In the genomic region with DNA sequence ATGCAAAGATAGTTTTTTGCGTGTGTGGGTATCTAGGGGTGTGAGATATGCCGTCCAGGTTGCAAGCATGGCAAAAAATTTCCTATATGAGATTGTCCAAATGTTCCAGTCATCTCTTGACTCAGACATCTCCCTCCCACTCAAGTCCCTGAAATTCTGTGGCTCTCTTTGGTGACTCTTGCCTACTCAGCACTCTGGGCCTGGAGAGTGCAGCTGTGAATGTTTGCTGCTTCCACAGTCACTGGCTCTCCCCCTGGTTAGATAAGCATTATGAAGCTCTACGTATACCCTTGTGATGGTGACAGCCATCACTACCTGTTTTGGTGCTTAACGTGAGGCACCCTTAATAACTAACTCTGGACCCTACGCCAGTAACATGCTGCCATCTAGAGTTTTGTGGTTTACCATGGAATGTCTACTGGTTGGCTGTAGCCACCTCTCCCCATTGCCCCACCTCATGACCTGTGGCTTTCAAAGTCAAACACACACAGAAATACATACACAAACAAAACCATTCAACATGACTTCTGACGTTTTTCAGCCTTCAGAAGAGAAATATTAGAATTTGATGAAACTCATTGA, we compare ENCODE assay signal across 8 cellular contexts.
A peak's percentile ranks its signal among the peaks of the same experiment; 100 is the strongest.
DNase-seq lines count a peak whose midpoint lies in the region; ATAC-seq and TF ChIP-seq lines count a peak whose summit lies in the region.

No MANE protein-coding gene starts in this region.

- H3K9ac ChIP-seq in MM.1S (ENCODE audit: low read length): no peak overlapping the region

- peak; percentile 53 to 82 for TF ChIP-seq CTCF in GM23338 (conservative IDR thresholded peaks at IDR 0.05; ENCODE audit: low read depth in 2 of 2)
- TF ChIP-seq CTCF in MM.1S (IDR thresholded peaks at IDR 0.05; ENCODE audit: low read length): peak; percentile 56

- peaks cover 11% of the 10 kb centered on the region for H3K9me3 Mint-ChIP-seq in GM23338
- H3K9me3 Mint-ChIP-seq in naive thymus-derived CD4-positive, alpha-beta T cell: peaks cover 0 to 6% (median 0%) of the 10 kb centered on the region in 11 donors

- H3K4me1 ChIP-seq in GM23338 (ENCODE audit: insufficient read depth) (no peaks in the 10 kb centered on the region), MM.1S (ENCODE audit: low read length) (peaks cover 11% of the 10 kb centered on the region)
- H3K4me1 ChIP-seq in naive thymus-derived CD4-positive, alpha-beta T cell (ENCODE audit: control insufficient read depth in 2 of 2, insufficient read depth in 2 of 2, low read length in 2 of 2): no peaks in the 10 kb centered on the region

- no peaks in the 10 kb centered on the region for H4K20me1 ChIP-seq in GM23338 (replicated peaks; ENCODE audit: insufficient read depth)
- H4K20me1 ChIP-seq in MM.1S (ENCODE audit: insufficient read depth, low read length): no peaks in the 10 kb centered on the region

- CTCF ChIA-PET in naive thymus-derived CD4-positive, alpha-beta T cell (lab: Charles Lee): no interaction called here

- no peaks in the 10 kb centered on the region for H3K9me3 ChIP-seq in MM.1S (replicated peaks; ENCODE audit: insufficient read depth, low read length)
- no peaks in the 10 kb centered on the region for H3K9me3 ChIP-seq in naive thymus-derived CD4-positive, alpha-beta T cell (ENCODE audit: control insufficient read depth in 2 of 3, low read length in 3 of 3)

- peaks cover 17% of the 10 kb centered on the region for H3K36me3 Mint-ChIP-seq in GM23338 (ENCODE audit: low read depth)
- H3K36me3 Mint-ChIP-seq in naive thymus-derived CD4-positive, alpha-beta T cell: peaks cover 0 to 4% (median 0%) of the 10 kb centered on the region in 5 donors

- H2AFZ ChIP-seq in GM23338 (no peak overlapping the region), MM.1S (ENCODE audit: low read length) (0 out of 2 replicates have a peak overlapping the region, but pooled peaks have one; percentile 5)

- H3K27ac ChIP-seq in GM23338 (ENCODE audit: low read depth) (no peak overlapping the region), MM.1S (ENCODE audit: low read length) (no peak overlapping the region)
- no peak overlapping the region for H3K27ac ChIP-seq in naive thymus-derived CD4-positive, alpha-beta T cell (ENCODE audit: low read depth, low read length)

- ATAC-seq in GM18517 (IDR thresholded peaks at IDR 0.05; ENCODE audit: unreplicated experiment) (peak; percentile 87), GM23338 (peak; percentile 77)
- no peak for ATAC-seq in naive thymus-derived CD4-positive, alpha-beta T cell

- H3F3A ChIP-seq in GM23338 (replicated peaks; ENCODE audit: low read depth) (no peaks in the 10 kb centered on the region), MM.1S (ENCODE audit: insufficient read depth, low read length) (no peaks in the 10 kb centered on the region)

- intact Hi-C loops in naive thymus-derived CD4-positive, alpha-beta T cell (cut with micrococcal nuclease): loop anchor here in 1 of 2 donors (2.0 kb wide), 1 partner anchor 628 kb away; no protein-coding TSS in a partner anchor

- DNase-seq in GM23338 (ENCODE audit: low spot score) (peak; percentile 62), MM.1S (peak; percentile 83), germinal center (ENCODE audit: low spot score) (peak; percentile 3), NCI-H2196 (lab: John Stamatoyannopoulos, UW; ENCODE audit: unreplicated experiment) (no peak)
- DNase-seq in naive thymus-derived CD4-positive, alpha-beta T cell: no peak
- DNase-seq in activated CD4-positive, alpha-beta T cell treated with anti-CD3 and anti-CD28 coated beads for 4 hours: no peak
- no peak for DNase-seq in stimulated activated naive CD4-positive, alpha-beta T cell treated with Interleukin-2 at 50 U/mL for 16 hours (lab: John Stamatoyannopoulos, UW)

- H3K36me3 ChIP-seq in GM23338 (ENCODE audit: insufficient read depth): no peaks in the 10 kb centered on the region
- no peaks in the 10 kb centered on the region for H3K36me3 ChIP-seq in MM.1S (replicated peaks; ENCODE audit: insufficient read depth, low read length)
- no peaks in the 10 kb centered on the region for H3K36me3 ChIP-seq in naive thymus-derived CD4-positive, alpha-beta T cell (ENCODE audit: control insufficient read depth in 2 of 3, insufficient read depth in 3 of 3, low read length in 3 of 3)

- peaks cover 3% of the 10 kb centered on the region; the same call in 2 of the 3 replicates for H3K4me1 Mint-ChIP-seq in GM23338
- H3K4me1 Mint-ChIP-seq in naive thymus-derived CD4-positive, alpha-beta T cell: peaks cover 0 to 2% (median 0%) of the 10 kb centered on the region in 7 donors

- no peak overlapping the region for H3K4me3 Mint-ChIP-seq in GM23338
- H3K4me3 Mint-ChIP-seq in naive thymus-derived CD4-positive, alpha-beta T cell: no peak overlapping the region

- H3K9me2 ChIP-seq in GM23338 (ENCODE audit: insufficient read depth) (no peaks in the 10 kb centered on the region; the same call in 1 of the 2 replicates), MM.1S (replicated peaks; ENCODE audit: insufficient read depth, low read length) (no peaks in the 10 kb centered on the region)

- no peak overlapping the region for H3K27ac Mint-ChIP-seq in GM23338
- H3K27ac Mint-ChIP-seq in naive thymus-derived CD4-positive, alpha-beta T cell: no peak overlapping the region

- no peaks in the 10 kb centered on the region for H3K79me2 ChIP-seq in GM23338 (replicated peaks; ENCODE audit: insufficient read depth)
- no peaks in the 10 kb centered on the region for H3K79me2 ChIP-seq in MM.1S (ENCODE audit: low read length)

- no peaks in the 10 kb centered on the region for H3K27me3 ChIP-seq in GM23338 (ENCODE audit: insufficient read depth)
- H3K27me3 ChIP-seq in MM.1S (replicated peaks; ENCODE audit: insufficient read depth, low read length): no peaks in the 10 kb centered on the region
- H3K27me3 ChIP-seq in naive thymus-derived CD4-positive, alpha-beta T cell (ENCODE audit: control insufficient read depth in 2 of 2, insufficient read depth in 2 of 2, low read length in 2 of 2): no peaks in the 10 kb centered on the region

- POLR2A ChIA-PET in naive thymus-derived CD4-positive, alpha-beta T cell (lab: Charles Lee): no interaction called here

- H3K4me2 ChIP-seq in GM23338: no peak overlapping the region
- peak overlapping the region; percentile 39; the same call in 1 of the 2 replicates for H3K4me2 ChIP-seq in MM.1S (ENCODE audit: low read depth, low read length)

- H3K4me3 ChIP-seq in GM23338: no peak overlapping the region
- H3K4me3 ChIP-seq in MM.1S (ENCODE audit: low read length): no peak overlapping the region
- H3K4me3 ChIP-seq in naive thymus-derived CD4-positive, alpha-beta T cell (ENCODE audit: low read length): no peak overlapping the region

- H3K27me3 Mint-ChIP-seq in GM23338 (ENCODE audit: insufficient read depth, low read depth, poor library complexity): no peaks in the 10 kb centered on the region
- H3K27me3 Mint-ChIP-seq in naive thymus-derived CD4-positive, alpha-beta T cell: peaks cover 0 to under 1% (median 0%) of the 10 kb centered on the region in 5 donors

TF ChIP-seq in GM23338, 12 proteins besides CTCF, POLR2A, EP300 and RAD21 (continues in another document):
- TF ChIP-seq EZH2phosphoT487 (IDR thresholded peaks at IDR 0.05; ENCODE audit: unreplicated experiment): no peak
- no peak for TF ChIP-seq STAT1 (IDR thresholded peaks at IDR 0.05; ENCODE audit: unreplicated experiment)
- TF ChIP-seq, protein P1, sequence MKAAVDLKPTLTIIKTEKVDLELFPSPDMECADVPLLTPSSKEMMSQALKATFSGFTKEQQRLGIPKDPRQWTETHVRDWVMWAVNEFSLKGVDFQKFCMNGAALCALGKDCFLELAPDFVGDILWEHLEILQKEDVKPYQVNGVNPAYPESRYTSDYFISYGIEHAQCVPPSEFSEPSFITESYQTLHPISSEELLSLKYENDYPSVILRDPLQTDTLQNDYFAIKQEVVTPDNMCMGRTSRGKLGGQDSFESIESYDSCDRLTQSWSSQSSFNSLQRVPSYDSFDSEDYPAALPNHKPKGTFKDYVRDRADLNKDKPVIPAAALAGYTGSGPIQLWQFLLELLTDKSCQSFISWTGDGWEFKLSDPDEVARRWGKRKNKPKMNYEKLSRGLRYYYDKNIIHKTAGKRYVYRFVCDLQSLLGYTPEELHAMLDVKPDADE (IDR thresholded peaks at IDR 0.05): no peak

Comparison
In these comparisons a context has a peak if more than half of its experiments do, and no peak if none do; other contexts are left out.
1. DNase-seq: peak in GM23338 (single experiment), MM.1S (single experiment) and germinal center (single experiment); none in naive thymus-derived CD4-positive, alpha-beta T cell (0 of 9), activated CD4-positive, alpha-beta T cell treated with anti-CD3 and anti-CD28 coated beads for 4 hours (0 of 2), stimulated activated naive CD4-positive, alpha-beta T cell treated with Interleukin-2 at 50 U/mL for 16 hours (single experiment) and NCI-H2196 (single experiment).